ENCODE assay signal across 8 cellular contexts in the genomic region with DNA sequence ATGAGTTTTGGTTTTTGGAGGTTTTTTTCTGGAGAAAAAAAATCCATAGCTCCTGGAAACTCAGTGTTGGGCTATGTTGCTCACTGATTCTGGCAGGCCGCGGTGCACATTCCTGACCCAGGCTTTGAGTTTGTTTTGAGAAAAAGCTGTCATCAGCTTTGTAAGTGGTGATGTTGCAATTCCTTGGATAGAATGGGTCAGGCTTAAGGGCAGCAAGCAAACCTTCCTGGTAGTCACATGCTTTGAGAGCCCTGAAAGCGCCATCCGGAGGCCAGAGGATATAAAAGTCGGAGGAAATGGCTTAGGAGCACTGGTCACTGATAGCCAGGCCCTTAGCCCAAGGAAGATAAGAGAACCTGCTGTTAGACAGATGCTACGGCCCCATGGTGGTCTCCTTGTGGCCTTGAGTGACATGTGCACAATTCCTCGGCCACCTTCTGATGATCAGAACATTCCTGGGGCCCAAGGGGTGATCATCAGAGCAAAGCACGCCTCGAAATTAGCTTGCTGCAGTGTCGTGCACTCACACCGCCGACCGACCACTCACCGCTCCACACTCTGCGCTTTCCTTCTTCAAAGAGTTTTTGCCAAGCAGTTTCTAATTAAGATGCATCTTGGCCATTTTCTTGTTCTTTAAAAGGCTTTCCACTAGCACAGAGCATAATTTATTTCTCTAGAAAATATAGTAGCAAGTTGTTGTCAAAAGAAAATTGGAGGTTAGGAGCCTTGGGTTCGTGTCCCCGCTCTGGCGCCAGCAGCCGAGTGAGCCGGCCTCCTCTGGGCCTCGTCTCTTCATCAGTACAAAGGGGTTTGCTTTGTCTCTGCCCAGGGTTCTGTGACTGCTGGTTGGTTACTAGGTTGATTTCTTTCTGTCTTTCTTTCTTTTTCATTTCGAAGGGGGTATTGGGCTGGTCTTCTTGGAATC.
DNase-seq lines count a peak whose midpoint lies in the region; ATAC-seq and TF ChIP-seq lines count a peak whose summit lies in the region.

No MANE protein-coding gene starts in this region.

- H3K9me3 Mint-ChIP-seq in activated T-helper 17 cell treated with anti-CD3 and anti-CD28 coated beads, Interleukin-2, amount 50 U/mL, for 72 hours, result no peaks in the 10 kb centered on the region

- H3K9me3 ChIP-seq in gastrocnemius medialis, result no peaks in the 10 kb centered on the region

- intact Hi-C loops in left ventricle myocardium superior (cut with micrococcal nuclease) (loop anchor here (5.0 kb wide), 1 partner anchor 47 kb away; no protein-coding TSS in a partner anchor), gastrocnemius medialis (cut with DNase I; ENCODE audit: low total_unique reads) (loop anchor here (5.0 kb wide), 2 partner anchors 128 to 148 kb away; no protein-coding TSS in a partner anchor)

- peaks cover 15% of the 10 kb centered on the region for H3K4me1 Mint-ChIP-seq in activated T-helper 17 cell treated with anti-CD3 and anti-CD28 coated beads, Interleukin-2, amount 50 U/mL, for 72 hours

- no peak overlapping the region for H3K4me3 ChIP-seq in gastrocnemius medialis

- H3K27ac ChIP-seq in gastrocnemius medialis, result peak overlapping the region; percentile 48 to 76 (median 70)

- peak; percentile 41 for DNase-seq in SKM-1 treated with dmso at 0.1 percent for 144 hours (lab: John Stamatoyannopoulos, UW; ENCODE audit: unreplicated experiment)
- no peak for DNase-seq in SKM-1 (lab: John Stamatoyannopoulos, UW; ENCODE audit: unreplicated experiment)
- peak; percentile 88 for DNase-seq in left ventricle myocardium superior
- DNase-seq in gastrocnemius medialis, result peak; percentile 75 to 85

- peak in 1 of 5 experiments; percentile 20 for TF ChIP-seq CTCF in gastrocnemius medialis (IDR thresholded peaks at IDR 0.05 in 4 of 5, conservative IDR thresholded peaks at IDR 0.05 in 1 of 5)

- no peak for ATAC-seq in activated T-helper 17 cell treated with anti-CD3 and anti-CD28 coated beads, Interleukin-2, amount 50 U/mL, for 72 hours (replicated peaks)
- peak; percentile 83 for ATAC-seq in left ventricle myocardium superior
- ATAC-seq in gastrocnemius medialis, result peak; percentile 75 to 77
- ATAC-seq in HG02763 (IDR thresholded peaks at IDR 0.05; ENCODE audit: unreplicated experiment), result no peak
- no peak for ATAC-seq in GM21526 (IDR thresholded peaks at IDR 0.05; ENCODE audit: low FRiP score, unreplicated experiment)
- no peak for ATAC-seq in HG03159 (IDR thresholded peaks at IDR 0.05; ENCODE audit: unreplicated experiment)

- H3K4me1 ChIP-seq in gastrocnemius medialis, result peaks cover 41 to 45% of the 10 kb centered on the region in 2 donors

- no peaks in the 10 kb centered on the region for H3K36me3 ChIP-seq in gastrocnemius medialis

- no peak for TF ChIP-seq POLR2A in gastrocnemius medialis (IDR thresholded peaks at IDR 0.05)

- no peaks in the 10 kb centered on the region for H3K36me3 Mint-ChIP-seq in activated T-helper 17 cell treated with anti-CD3 and anti-CD28 coated beads, Interleukin-2, amount 50 U/mL, for 72 hours (ENCODE audit: low read depth)

- H3K27ac Mint-ChIP-seq in activated T-helper 17 cell treated with anti-CD3 and anti-CD28 coated beads, Interleukin-2, amount 50 U/mL, for 72 hours, result peak overlapping the region; percentile 34

- H3K27me3 ChIP-seq in gastrocnemius medialis, result no peaks in the 10 kb centered on the region

- H3K4me3 Mint-ChIP-seq in activated T-helper 17 cell treated with anti-CD3 and anti-CD28 coated beads, Interleukin-2, amount 50 U/mL, for 72 hours, result peak overlapping the region; percentile 49

- H3K27me3 Mint-ChIP-seq in activated T-helper 17 cell treated with anti-CD3 and anti-CD28 coated beads, Interleukin-2, amount 50 U/mL, for 72 hours, result no peaks in the 10 kb centered on the region

- in situ Hi-C loops in gastrocnemius medialis (cut with MboI; ENCODE audit: low sequenced_read_pairs in 4 of 4), result no loop called here

Comparison
In these comparisons a context has a peak if more than half of its experiments do, and no peak if none do; other contexts are left out.
1. ATAC-seq: peak in left ventricle myocardium superior (single experiment) and gastrocnemius medialis (2 of 2); none in activated T-helper 17 cell treated with anti-CD3 and anti-CD28 coated beads, Interleukin-2, amount 50 U/mL, for 72 hours (single experiment), HG02763 (single experiment), GM21526 (single experiment) and HG03159 (single experiment).